ENCODE assay signal across 1 cellular context in the genomic region with DNA sequence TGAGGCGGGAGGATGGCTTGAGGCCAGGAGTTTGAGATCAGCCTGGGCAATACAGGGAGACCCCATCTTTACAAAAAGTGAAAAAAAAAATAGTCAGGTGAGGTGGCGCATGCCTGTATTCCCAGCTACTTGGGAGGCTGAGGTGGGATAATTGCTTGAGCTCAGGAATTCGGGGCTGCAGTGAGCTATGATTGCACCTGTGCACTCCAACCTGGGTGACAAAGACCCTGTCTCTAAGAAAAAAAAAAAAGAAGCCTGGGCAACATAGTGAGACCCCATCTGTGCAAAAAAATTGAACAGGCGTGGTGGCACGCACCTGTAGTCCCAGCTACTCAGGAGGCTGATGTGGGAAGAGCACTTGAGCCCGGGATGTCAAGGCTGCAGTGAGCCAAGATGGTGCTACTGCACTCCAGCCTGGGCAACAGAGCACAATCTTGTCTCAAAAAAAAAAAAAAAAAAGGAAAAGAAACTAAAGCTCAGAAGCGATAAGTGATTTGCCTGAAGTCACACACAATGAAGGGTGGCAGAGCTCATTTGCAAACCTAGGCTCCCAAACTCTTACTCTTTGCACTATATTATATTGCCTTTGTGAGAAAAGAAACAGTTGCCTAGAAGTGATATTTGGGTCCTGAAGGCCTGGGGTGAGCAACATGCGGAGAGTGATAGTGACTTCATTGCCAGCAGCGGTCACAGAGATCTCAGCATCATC.
TF ChIP-seq lines count a peak whose summit lies in the region.

No MANE protein-coding gene starts in this region.

TF ChIP-seq in K562, 482 proteins besides CTCF, POLR2A, EP300 and RAD21:
- TF ChIP-seq ZNF121 (CRISPR knock-in tag; conservative IDR thresholded peaks at IDR 0.05) (peak; percentile 77), ZNF780A (CRISPR knock-in tag; IDR thresholded peaks at IDR 0.05) (no peak), ZNF589 (CRISPR knock-in tag; IDR thresholded peaks at IDR 0.05; ENCODE audit: low read depth) (no peak), DDX20 (tag; IDR thresholded peaks at IDR 0.05; ENCODE audit: low read depth) (no peak), TBL1XR1 (IDR thresholded peaks at IDR 0.05; ENCODE audit: low read length in 2 of 2) (no peak), ETV1 (tag; conservative IDR thresholded peaks at IDR 0.05; ENCODE audit: low read depth) (no peak)
